ENCODE assay signal across 33 cellular contexts in the genomic region with DNA sequence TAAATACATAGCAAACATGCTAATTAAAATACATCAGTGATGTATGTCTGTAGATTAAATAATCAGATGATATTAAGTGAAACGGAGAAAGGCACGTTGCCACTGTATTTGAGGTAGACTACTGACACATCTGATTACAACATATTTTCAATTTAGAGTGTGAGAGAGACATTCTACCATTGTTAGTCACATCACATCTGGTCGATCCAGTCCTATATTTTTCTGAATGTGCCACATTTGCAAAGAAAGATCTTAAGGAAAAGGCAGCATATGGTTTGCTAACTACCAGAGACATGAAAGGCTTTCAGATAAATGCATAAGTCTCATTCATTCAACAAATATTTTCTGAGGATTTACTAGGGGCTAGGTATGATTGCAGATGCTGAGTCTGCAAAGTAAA.
A peak's percentile ranks its signal among the peaks of the same experiment; 100 is the strongest.
DNase-seq lines count a peak whose midpoint lies in the region; ATAC-seq and TF ChIP-seq lines count a peak whose summit lies in the region.
"Had no signal": no experiment of that assay in that cellular context is flagged by ENCODE, and none has a peak within 500 bp of the region (broad histone marks: within the 10 kb centered on the region; RNA-seq: fewer than 3 reads in every experiment).

No MANE protein-coding gene starts in this region.

- no peaks in the 10 kb centered on the region for H3K79me2 ChIP-seq in mammary epithelial cell (ENCODE audit: insufficient read depth, low read length)

- peak overlapping the region; percentile 29 for H3K4me2 ChIP-seq in mammary epithelial cell (ENCODE audit: insufficient read depth, low read depth, low read length)
- H3K4me2 ChIP-seq: KMS-11, neural progenitor cell, SK-N-SH had no signal

- H3K9ac ChIP-seq in mammary epithelial cell (ENCODE audit: insufficient read depth, low read length): peak overlapping the region; percentile 23
- H3K9ac ChIP-seq: KMS-11, neural progenitor cell, SK-N-SH had no signal

- no peak overlapping the region for H3K4me3 Mint-ChIP-seq in glutamatergic neuron (ENCODE audit: unreplicated experiment)
- H3K4me3 Mint-ChIP-seq: activated naive CD8-positive, alpha-beta T cell treated with anti-CD3 and anti-CD28 coated beads, Interleukin-2, amount 10 ng/mL, durations not matched to agents 7 days and 5 days; activated T-cell treated with anti-CD3 and anti-CD28 coated beads, Interleukin-2, amount 50 U/mL, for 24 hours; CD4-positive, alpha-beta T cell; central memory CD8-positive, alpha-beta T cell; endodermal cell; H9; neural progenitor cell had no signal

- H2AFZ ChIP-seq in mammary epithelial cell (ENCODE audit: low read depth, low read length): no peak overlapping the region
- H2AFZ ChIP-seq: neural progenitor cell had no signal

- 0% methylated on average over 3 of the region's 3 CpGs for WGBS in mammary epithelial cell (ENCODE audit: low coverage, missing lambda C conversion rate)

- dilution Hi-C loops in mammary epithelial cell (cut with HindIII; ENCODE audit: low sequenced_read_pairs): no loop called here

- DNase-seq in AG20443 (ENCODE audit: low spot score): peak; percentile 42
- peak; percentile 56 for DNase-seq in LHCN-M2 (ENCODE audit: low read depth)
- DNase-seq in mammary epithelial cell: peak; percentile 79
- peak; percentile 81 to 87 for DNase-seq in foreskin keratinocyte
- DNase-seq in NCI-H1417 (lab: John Stamatoyannopoulos, UW): no peak
- DNase-seq in glutamatergic neuron: no peak
- DNase-seq: activated CD4-positive, CD25-positive, alpha-beta regulatory T cell; activated gamma-delta T cell; activated naive CD8-positive, alpha-beta T cell treated with anti-CD3 and anti-CD28 coated beads, Interleukin-2, amount 10 ng/mL, durations not matched to agents 7 days and 5 days; activated T-cell treated with anti-CD3 and anti-CD28 coated beads, Interleukin-2, amount 50 U/mL, for 24 hours; CD4-positive, alpha-beta T cell; dermis blood vessel endothelial cell; DND-41; endodermal cell; esophagus squamous epithelium; H9; left lung; mesenchymal stem cell; NCI-H1436 treated with DMSO at 0.1 percent for 48 hours; NCI-H2107; NCI-H82; posterior cingulate gyrus; right cardiac atrium; SK-N-SH; spleen; stimulated activated CD4-positive, alpha-beta T cell treated with anti-CD3 and anti-CD28 coated beads, Interleukin-2, amount 100 ng/mL, for 24 hours; stimulated activated naive CD8-positive, alpha-beta T cell treated with anti-CD3 and anti-CD28 coated beads, Interleukin-15, Interleukin-2, amounts not matched to agents 100 U/mL and 50 U/mL, for 24 hours; testis had no signal

- H3K4me1 ChIP-seq in mammary epithelial cell (ENCODE audit: insufficient read depth, low read length) (peaks cover 42% of the 10 kb centered on the region), foreskin keratinocyte (peaks cover 29% of the 10 kb centered on the region)
- H3K4me1 ChIP-seq: left lung, neural progenitor cell, spleen, testis had no signal

- H3K36me3 ChIP-seq in mammary epithelial cell (ENCODE audit: insufficient read depth, low read length): no peaks in the 10 kb centered on the region
- H3K36me3 ChIP-seq: esophagus squamous epithelium, left lung, neural progenitor cell, spleen had no signal

- H3K27ac ChIP-seq in mammary epithelial cell (ENCODE audit: insufficient read depth, low read depth, low read length) (peak overlapping the region; percentile 65), foreskin keratinocyte (peak overlapping the region; percentile 69)
- H3K27ac ChIP-seq: esophagus squamous epithelium, KMS-11, left lung, neural progenitor cell, spleen, testis had no signal

- CTCF ChIA-PET in mammary epithelial cell (lab: Charles Lee; ENCODE audit: low non-redundant PET): no interaction called here

- no peaks in the 10 kb centered on the region for H3K4me1 Mint-ChIP-seq in glutamatergic neuron (ENCODE audit: low read depth, unreplicated experiment)
- H3K4me1 Mint-ChIP-seq: activated naive CD8-positive, alpha-beta T cell treated with anti-CD3 and anti-CD28 coated beads, Interleukin-2, amount 10 ng/mL, durations not matched to agents 7 days and 5 days; central memory CD8-positive, alpha-beta T cell had no signal

- no peaks in the 10 kb centered on the region for H3K27me3 Mint-ChIP-seq in glutamatergic neuron (ENCODE audit: unreplicated experiment)
- H3K27me3 Mint-ChIP-seq: activated T-cell treated with anti-CD3 and anti-CD28 coated beads, Interleukin-2, amount 50 U/mL, for 24 hours; CD4-positive, alpha-beta T cell had no signal

- peak; percentile 78 for ATAC-seq in foreskin keratinocyte
- no peak for ATAC-seq in GM21390 (IDR thresholded peaks at IDR 0.05; ENCODE audit: unreplicated experiment)
- ATAC-seq in GM18868 (IDR thresholded peaks at IDR 0.05; ENCODE audit: unreplicated experiment): no peak
- ATAC-seq: left lung; right cardiac atrium; stimulated activated naive CD8-positive, alpha-beta T cell treated with anti-CD3 and anti-CD28 coated beads, Interleukin-15, Interleukin-2, amounts not matched to agents 100 U/mL and 50 U/mL, for 24 hours had no signal

- H3K9me3 Mint-ChIP-seq in glutamatergic neuron (ENCODE audit: unreplicated experiment): peaks cover 2% of the 10 kb centered on the region
- H3K9me3 Mint-ChIP-seq: CD4-positive, alpha-beta T cell; endodermal cell; neural progenitor cell had no signal

- no peaks in the 10 kb centered on the region for H4K20me1 ChIP-seq in mammary epithelial cell (ENCODE audit: insufficient read depth, low read length)

- peaks cover 7% of the 10 kb centered on the region for H3K36me3 Mint-ChIP-seq in glutamatergic neuron (ENCODE audit: unreplicated experiment)
- H3K36me3 Mint-ChIP-seq: neural progenitor cell had no signal

- TF ChIP-seq CTCF in mammary epithelial cell (conservative IDR thresholded peaks at IDR 0.05 in 1 of 2, IDR thresholded peaks at IDR 0.05 in 1 of 2; ENCODE audit: extremely low read depth in 1 of 2, insufficient read depth in 1 of 2, low read depth in 1 of 2, low read length in 2 of 2) (no peak), foreskin keratinocyte (conservative IDR thresholded peaks at IDR 0.05) (no peak), glutamatergic neuron (IDR thresholded peaks at IDR 0.05; ENCODE audit: partially characterized antibody, unreplicated experiment) (no peak)

- peaks cover 4% of the 10 kb centered on the region for H3K9me3 ChIP-seq in mammary epithelial cell (replicated peaks; ENCODE audit: insufficient read depth, low read length)
- H3K9me3 ChIP-seq: esophagus squamous epithelium, left lung, SK-N-SH, testis had no signal

- in situ Hi-C loops in mammary epithelial cell (cut with MboI; ENCODE audit: low sequenced_read_pairs in 2 of 2): no loop called here

- intact Hi-C loops in mammary epithelial cell (cut with micrococcal nuclease): loop anchor here (5.0 kb wide), 1 partner anchor 76 kb away; no protein-coding TSS in a partner anchor

- H3K27me3 ChIP-seq in mammary epithelial cell (ENCODE audit: insufficient read depth, low read length): no peaks in the 10 kb centered on the region
- no peaks in the 10 kb centered on the region for H3K27me3 ChIP-seq in foreskin keratinocyte
- H3K27me3 ChIP-seq: esophagus squamous epithelium, left lung, neural progenitor cell, spleen, testis had no signal

- BruUV-seq in mammary epithelial cell (replicated peaks; lab: Mats Ljungman, UMichigan): no TSS peak

- H3K27ac Mint-ChIP-seq in glutamatergic neuron (ENCODE audit: unreplicated experiment): no peak overlapping the region
- H3K27ac Mint-ChIP-seq: activated naive CD8-positive, alpha-beta T cell treated with anti-CD3 and anti-CD28 coated beads, Interleukin-2, amount 10 ng/mL, durations not matched to agents 7 days and 5 days; activated T-cell treated with anti-CD3 and anti-CD28 coated beads, Interleukin-2, amount 50 U/mL, for 24 hours; CD4-positive, alpha-beta T cell; endodermal cell; H9; neural progenitor cell had no signal

- H3K4me3 ChIP-seq in mammary epithelial cell (replicated peaks in 1 of 3; ENCODE audit: insufficient read depth in 1 of 3, low read depth in 2 of 3, low read length in 3 of 3): no peak overlapping the region
- H3K4me3 ChIP-seq: esophagus squamous epithelium, left lung, neural progenitor cell, spleen, testis had no signal

Comparison
In these comparisons a context has a peak if more than half of its experiments do, and no peak if none do; other contexts are left out.
1. DNase-seq: peak in AG20443 (single experiment), LHCN-M2 (single experiment), mammary epithelial cell (single experiment) and foreskin keratinocyte (2 of 2); none in NCI-H1417 (0 of 3) and glutamatergic neuron (single experiment).